ENCODE assay signal across 9 cellular contexts in genomic region chr1:8006037-8006963, GRCh38. TPM values are rescaled to one million over a fixed set of nuclear protein-coding genes. Genes with fewer than 3 reads are reported as not detected.
DNase-seq lines count a peak whose midpoint lies in the region; ATAC-seq and TF ChIP-seq lines count a peak whose summit lies in the region.
"Had no signal": no experiment of that assay in that cellular context is flagged by ENCODE, and none has a peak within 500 bp of the region (broad histone marks: within the 10 kb centered on the region; RNA-seq: fewer than 3 reads in every experiment).

No MANE protein-coding gene starts in this region.

- DNase-seq in COLO668 (lab: John Stamatoyannopoulos, UW; ENCODE audit: unreplicated experiment) (peak; percentile 53), NCI-H1694 (lab: John Stamatoyannopoulos, UW) (peak; percentile 18), astrocyte of the hippocampus (ENCODE audit: low read depth, low spot score) (peak; percentile 30), lung (ENCODE audit: low spot score) (no peak), MV-4-11 (lab: John Stamatoyannopoulos, UW) (no peak), HEK293T (ENCODE audit: extremely low spot score) (no peak), RPMI8226 (no peak), anterior cingulate cortex (lab: John Stamatoyannopoulos, UW) (no peak)
- DNase-seq: activated B cell treated with CpG ODN at 0.5 μM for 24 hours had no signal

- peaks cover 0 to 15% of the 10 kb centered on the region in 2 donors for H3K4me1 ChIP-seq in lung (ENCODE audit: control insufficient read depth in 2 of 2, insufficient read depth in 2 of 2, low read length in 2 of 2)

- POLR2A ChIA-PET in HEK293T (lab: Yijun Ruan, JAX), result no interaction called here

- no peaks in the 10 kb centered on the region for H3K27me3 ChIP-seq in lung (ENCODE audit: control insufficient read depth, insufficient read depth)

- CTCF ChIA-PET in HEK293T (lab: Yijun Ruan, JAX), result interaction anchor here (0.6 to 1.2 kb wide), 5 partner anchors 9 to 471 kb away, joined by 3 to 9 read pairs (median 3); no protein-coding TSS in a partner anchor

- no peaks in the 10 kb centered on the region for H3K9me3 ChIP-seq in lung (ENCODE audit: control insufficient read depth in 2 of 2, insufficient read depth in 1 of 2, low read length in 1 of 2)

- H3K27ac ChIP-seq in lung (ENCODE audit: low read depth in 1 of 2, low read length in 1 of 2), result peak overlapping the region; percentile 87 to 88

- H3K36me3 ChIP-seq in lung (ENCODE audit: control insufficient read depth in 2 of 2, insufficient read depth in 2 of 2, low read length in 2 of 2), result peaks cover 3% of the 10 kb centered on the region in 2 donors

- 82 to 90% methylated on average over 12 of the region's 12 CpGs for WGBS in lung, 2 donors

- no peak for ATAC-seq in lung (ENCODE audit: insufficient read depth, low FRiP score)

- H3K4me3 ChIP-seq in lung, result no peak overlapping the region

- TF ChIP-seq CTCF in lung (IDR thresholded peaks at IDR 0.05; ENCODE audit: control extremely low read depth, extremely low read depth), result no peak

TF ChIP-seq in HEK293T, 16 proteins besides CTCF, POLR2A, EP300 and RAD21:
- TF ChIP-seq ZNF384 (IDR thresholded peaks at IDR 0.05) (no peak), FOXM1 (IDR thresholded peaks at IDR 0.05; ENCODE audit: borderline replicate concordance) (no peak), PKNOX1 (IDR thresholded peaks at IDR 0.05) (no peak), FOXK2 (IDR thresholded peaks at IDR 0.05) (no peak), TARDBP (IDR thresholded peaks at IDR 0.05) (no peak), LEF1 (IDR thresholded peaks at IDR 0.05; ENCODE audit: borderline replicate concordance) (no peak), SP1 (IDR thresholded peaks at IDR 0.05) (no peak)

RNA-seq across cellular contexts. Expression of gene ERRFI1, which starts 19.8 kb away (rescaled TPM):
- 10 to 100 TPM; 52.6 to 89.2 TPM for total RNA-seq in lung
- 10 to 100 TPM; 26.5 to 70.3 TPM for polyA plus RNA-seq in lung

RNA-seq across cellular contexts. Expression of gene PARK7, which starts 44.8 kb away (rescaled TPM):
- total RNA-seq in lung, result 100 to 1,000 TPM; 140 to 247 TPM
- polyA plus RNA-seq in lung, result 100 to 1,000 TPM; 287 to 392 TPM

Comparison
In these comparisons a context has a peak if more than half of its experiments do, and no peak if none do; other contexts are left out.
1. DNase-seq: peak in COLO668 (single experiment), NCI-H1694 (single experiment) and astrocyte of the hippocampus (single experiment); none in lung (single experiment), MV-4-11 (single experiment), HEK293T (single experiment), RPMI8226 (single experiment) and anterior cingulate cortex (0 of 58).